In genomic region chrX:275476-275966, GRCh38 we compare ENCODE assay signal across 8 cellular contexts. TPM values are rescaled to one million over a fixed set of nuclear protein-coding genes. Genes with fewer than 3 reads are reported as not detected.
A peak's percentile ranks its signal among the peaks of the same experiment; 100 is the strongest.
DNase-seq lines count a peak whose midpoint lies in the region; ATAC-seq and TF ChIP-seq lines count a peak whose summit lies in the region.

No MANE protein-coding gene starts in this region.

- H3K36me3 ChIP-seq in HUES64 (ENCODE audit: insufficient read depth, low read length), result no peaks in the 10 kb centered on the region
- no peaks in the 10 kb centered on the region for H3K36me3 ChIP-seq in sigmoid colon

- H3K9me3 Mint-ChIP-seq in glutamatergic neuron (ENCODE audit: unreplicated experiment), result peaks cover 7% of the 10 kb centered on the region
- no peaks in the 10 kb centered on the region for H3K9me3 Mint-ChIP-seq in HFFc6

- peak; percentile 26 for ATAC-seq in GM21423 (IDR thresholded peaks at IDR 0.05; ENCODE audit: unreplicated experiment)
- ATAC-seq in HG03280 (IDR thresholded peaks at IDR 0.05; ENCODE audit: unreplicated experiment), result no peak

- TF ChIP-seq CTCF in glutamatergic neuron (IDR thresholded peaks at IDR 0.05; ENCODE audit: partially characterized antibody, unreplicated experiment), result no peak
- no peak for TF ChIP-seq CTCF in sigmoid colon (IDR thresholded peaks at IDR 0.05)
- TF ChIP-seq CTCF in HFFc6 (IDR thresholded peaks at IDR 0.05), result no peak

- H3K27ac Mint-ChIP-seq in glutamatergic neuron (ENCODE audit: unreplicated experiment) (peak overlapping the region; percentile 86), HFFc6 (no peak overlapping the region)

- intact Hi-C loops in sigmoid colon (cut with DNase I), result no loop called here

- H3K4me3 ChIP-seq in HUES64 (ENCODE audit: low read length) (peak overlapping the region; percentile 63), sigmoid colon (peak overlapping the region in 3 of 4 donors; percentile 46 to 50 (median 49))

- H3K27ac ChIP-seq in HUES64 (ENCODE audit: low read depth, low read length) (no peak overlapping the region; the same call in 1 of the 2 replicates), sigmoid colon (peak overlapping the region in 1 of 4 donors; percentile 51)

- H3K27me3 Mint-ChIP-seq in glutamatergic neuron (ENCODE audit: unreplicated experiment), result peaks cover 7% of the 10 kb centered on the region
- peaks cover 6% of the 10 kb centered on the region for H3K27me3 Mint-ChIP-seq in HFFc6 (ENCODE audit: insufficient read depth)

- H3K4me1 ChIP-seq in HUES64 (ENCODE audit: insufficient read depth, low read length) (peaks cover 6% of the 10 kb centered on the region; the same call in 1 of the 2 replicates), sigmoid colon (peaks cover 0 to 18% (median 17%) of the 10 kb centered on the region in 4 donors)

- H3K9me3 ChIP-seq in HUES64 (ENCODE audit: insufficient read depth, low read depth, low read length) (no peaks in the 10 kb centered on the region), sigmoid colon (no peaks in the 10 kb centered on the region)

- H3K4me3 Mint-ChIP-seq in glutamatergic neuron (ENCODE audit: unreplicated experiment), result no peak overlapping the region
- H3K4me3 Mint-ChIP-seq in HFFc6, result no peak overlapping the region

- H3K4me1 Mint-ChIP-seq in glutamatergic neuron (ENCODE audit: low read depth, unreplicated experiment) (no peaks in the 10 kb centered on the region), HFFc6 (ENCODE audit: low read depth) (peaks cover 18% of the 10 kb centered on the region)

- DNase-seq in glutamatergic neuron (peak; percentile 39), sigmoid colon (no peak), HFFc6 (no peak), NCI-H226 (no peak)
- no peak for DNase-seq in effector CD8-positive, alpha-beta T cell (lab: John Stamatoyannopoulos, UW)

- no peak for TF ChIP-seq EP300 in sigmoid colon (IDR thresholded peaks at IDR 0.05)

- no peaks in the 10 kb centered on the region for H3K36me3 Mint-ChIP-seq in glutamatergic neuron (ENCODE audit: unreplicated experiment)
- peaks cover 13% of the 10 kb centered on the region; the same call in 1 of the 2 replicates for H3K36me3 Mint-ChIP-seq in HFFc6 (ENCODE audit: low read depth)

- H3K27me3 ChIP-seq in HUES64 (ENCODE audit: insufficient read depth, low read length), result peaks cover 9% of the 10 kb centered on the region; the same call in 1 of the 2 replicates
- peaks cover 0 to 18% (median 8%) of the 10 kb centered on the region in 3 donors for H3K27me3 ChIP-seq in sigmoid colon

- no peak for TF ChIP-seq POLR2A in sigmoid colon (IDR thresholded peaks at IDR 0.05)

- peak overlapping the region; percentile 33; the same call in 1 of the 2 replicates for H3K9ac ChIP-seq in HUES64 (ENCODE audit: low read depth, low read length)

- 11% methylated on average over 32 of the region's 32 CpGs for WGBS in HUES64
- WGBS in sigmoid colon, 2 donors, result 23 to 48% methylated on average over 32 of the region's 32 CpGs

RNA-seq across cellular contexts. Expression of gene PLCXD1, which starts 5.7 kb away (rescaled TPM):
- polyA plus RNA-seq in HUES64 (2013, experiment 1 of 2), result 65.8 TPM
- 64.9 TPM for polyA plus RNA-seq in HUES64 (2013, experiment 2 of 2)
- total RNA-seq in glutamatergic neuron (ENCODE audit: unreplicated experiment), result 36.4 TPM
- total RNA-seq in sigmoid colon, result 1 to 10 TPM; 2.5 to 6.8 (median 3.6) TPM
- 10 to 100 TPM in 1 of 3 donors, 1 to 10 TPM in 2; 5.1 to 29.8 (median 9.6) TPM for polyA plus RNA-seq in sigmoid colon
- total RNA-seq in HFFc6 (2021; fragmentation: NEBNext Ultra II Directional; extraction: Animal tissue kit (Norgen Biotek cat#: 25700)), result 10 to 100 TPM; 23.4 to 30.6 (median 25.0) TPM

RNA-seq across cellular contexts. Expression of gene GTPBP6, which starts 43.1 kb away (rescaled TPM):
- 46.4 TPM for polyA plus RNA-seq in HUES64 (2013, experiment 1 of 2)
- polyA plus RNA-seq in HUES64 (2013, experiment 2 of 2), result 44.4 TPM
- total RNA-seq in glutamatergic neuron (ENCODE audit: unreplicated experiment) (52.3 TPM), sigmoid colon (10 to 100 TPM; 22.4 to 40.3 (median 30.9) TPM)
- 10 to 100 TPM; 36.0 to 65.8 (median 36.5) TPM for polyA plus RNA-seq in sigmoid colon
- 10 to 100 TPM; 35.1 to 40.2 (median 37.4) TPM for total RNA-seq in HFFc6 (2021; fragmentation: NEBNext Ultra II Directional; extraction: Animal tissue kit (Norgen Biotek cat#: 25700))
